ENCODE assay signal across 20 cellular contexts in genomic region chr15:66066439-66066838, GRCh38.
DNase-seq lines count a peak whose midpoint lies in the region; TF ChIP-seq lines count a peak whose summit lies in the region.
"Had no signal": no experiment of that assay in that cellular context is flagged by ENCODE, and none has a peak within 500 bp of the region (broad histone marks: within the 10 kb centered on the region; RNA-seq: fewer than 3 reads in every experiment).

No MANE protein-coding gene starts in this region.

- peaks cover 12% of the 10 kb centered on the region for H3F3A ChIP-seq in neural progenitor cell (ENCODE audit: low read depth)

- H3K9ac ChIP-seq in neural progenitor cell (no peak overlapping the region), mesenchymal stem cell (ENCODE audit: low read length) (no peak overlapping the region)
- H3K9ac ChIP-seq: SK-N-SH had no signal

- peaks cover 10% of the 10 kb centered on the region for H3K4me1 ChIP-seq in neural progenitor cell
- no peaks in the 10 kb centered on the region for H3K4me1 ChIP-seq in mesenchymal stem cell (ENCODE audit: control insufficient read depth, insufficient read depth, low read depth, low read length)
- H3K4me1 ChIP-seq: BE2C, Caco-2 had no signal

- no peaks in the 10 kb centered on the region for H3K9me3 Mint-ChIP-seq in neural progenitor cell
- H3K9me3 Mint-ChIP-seq in activated CD4-positive, alpha-beta memory T cell treated with anti-CD3 and anti-CD28 coated beads, Interleukin-2, amount 10 ng/mL, durations not matched to agents 7 days and 5 days, result no peaks in the 10 kb centered on the region
- H3K9me3 Mint-ChIP-seq: CD4-positive, alpha-beta T cell had no signal

- no peak overlapping the region for H2BK12ac ChIP-seq in mesenchymal stem cell (ENCODE audit: low read length in 2 of 2)

- no peak overlapping the region for H2BK15ac ChIP-seq in mesenchymal stem cell (ENCODE audit: low read depth, poor library complexity, severe bottlenecking)

- CTCF ChIA-PET in activated CD4-positive, alpha-beta memory T cell treated with anti-CD3 and anti-CD28 coated beads, Interleukin-2, amount 10 ng/mL, durations not matched to agents 7 days and 5 days (lab: Charles Lee), result no interaction called here

- peak overlapping the region; percentile 52 for H3K27ac Mint-ChIP-seq in neural progenitor cell
- no peak overlapping the region for H3K27ac Mint-ChIP-seq in activated CD4-positive, alpha-beta memory T cell treated with anti-CD3 and anti-CD28 coated beads, Interleukin-2, amount 10 ng/mL, durations not matched to agents 7 days and 5 days
- H3K27ac Mint-ChIP-seq: CD4-positive, alpha-beta T cell had no signal

- H3K18ac ChIP-seq in mesenchymal stem cell (ENCODE audit: low read depth in 1 of 2, low read length in 2 of 2), result no peak overlapping the region

- H3K4me2 ChIP-seq in neural progenitor cell, result no peak overlapping the region
- H3K4me2 ChIP-seq in mesenchymal stem cell (ENCODE audit: low read length, poor library complexity, severe bottlenecking), result no peak overlapping the region
- H3K4me2 ChIP-seq: SK-N-SH had no signal

- H3K4me1 Mint-ChIP-seq in neural progenitor cell, result peaks cover 13% of the 10 kb centered on the region
- H3K4me1 Mint-ChIP-seq in activated CD4-positive, alpha-beta memory T cell treated with anti-CD3 and anti-CD28 coated beads, Interleukin-2, amount 10 ng/mL, durations not matched to agents 7 days and 5 days, result no peaks in the 10 kb centered on the region

- no peak overlapping the region for H3K4ac ChIP-seq in mesenchymal stem cell (ENCODE audit: low read depth in 1 of 2, low read length in 2 of 2)

- no peaks in the 10 kb centered on the region for H4K20me1 ChIP-seq in neural progenitor cell (ENCODE audit: low read depth)

- no peaks in the 10 kb centered on the region for H3K36me3 Mint-ChIP-seq in neural progenitor cell
- H3K36me3 Mint-ChIP-seq in activated CD4-positive, alpha-beta memory T cell treated with anti-CD3 and anti-CD28 coated beads, Interleukin-2, amount 10 ng/mL, durations not matched to agents 7 days and 5 days (ENCODE audit: low read depth), result no peaks in the 10 kb centered on the region

- no peaks in the 10 kb centered on the region for H3K36me3 ChIP-seq in neural progenitor cell
- H3K36me3 ChIP-seq in mesenchymal stem cell (ENCODE audit: control insufficient read depth in 1 of 2, insufficient read depth in 2 of 2, low read depth in 1 of 2, low read length in 2 of 2), result no peaks in the 10 kb centered on the region
- H3K36me3 ChIP-seq: BE2C had no signal

- H3K4me3 Mint-ChIP-seq in neural progenitor cell, result no peak overlapping the region
- H3K4me3 Mint-ChIP-seq in activated CD4-positive, alpha-beta memory T cell treated with anti-CD3 and anti-CD28 coated beads, Interleukin-2, amount 10 ng/mL, durations not matched to agents 7 days and 5 days, result no peak overlapping the region
- H3K4me3 Mint-ChIP-seq: CD4-positive, alpha-beta T cell had no signal

- H3K9me3 ChIP-seq in neural progenitor cell (ENCODE audit: low read depth), result no peaks in the 10 kb centered on the region
- H3K9me3 ChIP-seq in mesenchymal stem cell (ENCODE audit: control insufficient read depth, low read length), result peaks cover 8% of the 10 kb centered on the region
- H3K9me3 ChIP-seq: BE2C, Caco-2, SK-N-SH had no signal

- H3K79me1 ChIP-seq in mesenchymal stem cell (replicated peaks; ENCODE audit: low read length, poor library complexity, severe bottlenecking), result no peaks in the 10 kb centered on the region

- WGBS in mesenchymal stem cell, result 67% methylated on average over 5 of the region's 6 CpGs

- H2AK5ac ChIP-seq in mesenchymal stem cell (ENCODE audit: low read length, severe bottlenecking), result no peak overlapping the region

- H2AFZ ChIP-seq in neural progenitor cell (replicated peaks) (no peak overlapping the region), mesenchymal stem cell (ENCODE audit: low read depth, low read length) (no peak overlapping the region)

- peak; percentile 17 for DNase-seq in NCI-H748 (lab: John Stamatoyannopoulos, UW; ENCODE audit: unreplicated experiment)
- DNase-seq in NCI-H748 treated with DMSO at 0.1 percent for 48 hours (lab: John Stamatoyannopoulos, UW), result no peak
- peak; percentile 2 for DNase-seq in NCI-H1092 (lab: John Stamatoyannopoulos, UW)
- DNase-seq in RPMI8226, result peak; percentile 26
- no peak for DNase-seq in neural progenitor cell (ENCODE audit: low spot score)
- no peak for DNase-seq in activated CD4-positive, alpha-beta T cell treated with anti-CD3 and anti-CD28 coated beads, Interleukin-2, amount 50 U/mL, for 48 hours
- no peak for DNase-seq in mesenchymal stem cell
- DNase-seq in activated CD4-positive, alpha-beta memory T cell treated with anti-CD3 and anti-CD28 coated beads, Interleukin-2, amount 10 ng/mL, durations not matched to agents 7 days and 5 days, result no peak
- DNase-seq: BE2C; Caco-2; CD4-positive, alpha-beta T cell; GOT3; NCI-H1417 treated with DMSO at 0.1 percent for 48 hours; NCI-H1930; NCI-H2171 treated with DMSO at 0.1 percent for 48 hours; NCI-H446 treated with DMSO at 0.1 percent for 48 hours; Right ventricle myocardium superior; SK-N-SH; T-helper 1 cell had no signal

- H3K14ac ChIP-seq in mesenchymal stem cell (ENCODE audit: low read length in 2 of 2), result no peak overlapping the region

- no peak overlapping the region for H4K8ac ChIP-seq in mesenchymal stem cell (ENCODE audit: low read length)

- H3K27me3 ChIP-seq in neural progenitor cell (no peaks in the 10 kb centered on the region), mesenchymal stem cell (ENCODE audit: control insufficient read depth in 1 of 2, insufficient read depth in 1 of 2, low read length in 2 of 2) (peaks cover 50 to 55% of the 10 kb centered on the region in 2 experiments)
- H3K27me3 ChIP-seq: BE2C had no signal

- no peak for TF ChIP-seq CTCF in neural progenitor cell (IDR thresholded peaks at IDR 0.05)

- H3K4me3 ChIP-seq in neural progenitor cell (no peak overlapping the region), mesenchymal stem cell (ENCODE audit: insufficient read depth in 1 of 2, low read depth in 1 of 2, low read length in 2 of 2) (no peak overlapping the region)
- H3K4me3 ChIP-seq: K562 had no signal

- H3K27me3 Mint-ChIP-seq in neural progenitor cell (ENCODE audit: insufficient read depth, low read depth), result no peaks in the 10 kb centered on the region
- peaks cover 4% of the 10 kb centered on the region for H3K27me3 Mint-ChIP-seq in activated CD4-positive, alpha-beta memory T cell treated with anti-CD3 and anti-CD28 coated beads, Interleukin-2, amount 10 ng/mL, durations not matched to agents 7 days and 5 days
- H3K27me3 Mint-ChIP-seq: CD4-positive, alpha-beta T cell had no signal

- H3K27ac ChIP-seq in neural progenitor cell (no peak overlapping the region), mesenchymal stem cell (ENCODE audit: low read length, poor library complexity, severe bottlenecking) (no peak overlapping the region)

- H2BK5ac ChIP-seq in mesenchymal stem cell (ENCODE audit: low read depth, low read length, poor library complexity, severe bottlenecking), result no peak overlapping the region

- no peaks in the 10 kb centered on the region for H3K79me2 ChIP-seq in neural progenitor cell (ENCODE audit: low read depth)

- POLR2A ChIA-PET in activated CD4-positive, alpha-beta memory T cell treated with anti-CD3 and anti-CD28 coated beads, Interleukin-2, amount 10 ng/mL, durations not matched to agents 7 days and 5 days (lab: Charles Lee), result no interaction called here

- H2BK120ac ChIP-seq in mesenchymal stem cell (ENCODE audit: low read depth, low read length), result no peak overlapping the region

- H3K23ac ChIP-seq in mesenchymal stem cell (ENCODE audit: low read length in 2 of 2), result no peak overlapping the region

- H4K91ac ChIP-seq in mesenchymal stem cell (ENCODE audit: low read length), result no peak overlapping the region

Comparison
In these comparisons a context has a peak if more than half of its experiments do, and no peak if none do; other contexts are left out.
1. DNase-seq: peak in NCI-H748 (single experiment), NCI-H1092 (single experiment) and RPMI8226 (single experiment); none in NCI-H748 treated with DMSO at 0.1 percent for 48 hours (single experiment), neural progenitor cell (single experiment), activated CD4-positive, alpha-beta T cell treated with anti-CD3 and anti-CD28 coated beads, Interleukin-2, amount 50 U/mL, for 48 hours (0 of 2), mesenchymal stem cell (single experiment) and activated CD4-positive, alpha-beta memory T cell treated with anti-CD3 and anti-CD28 coated beads, Interleukin-2, amount 10 ng/mL, durations not matched to agents 7 days and 5 days (single experiment).